In the genomic region with DNA sequence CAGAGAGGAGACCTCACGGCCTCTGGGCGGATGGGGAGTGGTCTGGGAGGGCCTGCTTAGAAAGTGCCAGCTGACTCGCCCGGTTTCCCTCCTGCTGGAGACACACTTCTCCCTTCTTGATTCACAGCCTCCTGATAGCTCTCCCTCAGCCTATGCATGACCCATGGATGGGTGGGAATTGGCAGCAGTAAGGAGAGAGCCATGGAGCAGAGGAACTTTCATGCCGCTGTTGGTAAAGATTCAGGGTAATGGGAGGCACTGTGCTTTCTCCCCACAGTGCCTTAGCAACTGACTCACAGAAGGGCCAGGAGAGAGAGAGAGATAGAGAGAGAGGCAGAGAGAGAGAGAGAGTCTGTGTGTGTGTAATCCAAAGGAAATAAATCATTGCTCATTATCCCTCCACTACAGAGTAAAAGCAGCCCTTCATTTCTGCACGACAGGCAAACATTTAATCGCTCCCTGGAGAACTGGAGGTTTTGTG, we compare ENCODE assay signal across 13 cellular contexts.
DNase-seq lines count a peak whose midpoint lies in the region; ATAC-seq and TF ChIP-seq lines count a peak whose summit lies in the region.
"Had no signal": no experiment of that assay in that cellular context is flagged by ENCODE, and none has a peak within 500 bp of the region (broad histone marks: within the 10 kb centered on the region; RNA-seq: fewer than 3 reads in every experiment).

No MANE protein-coding gene starts in this region.

- DNase-seq in Caki2 (ENCODE audit: low read depth) (peak; percentile 15), NCI-H1436 treated with DMSO at 0.1 percent for 48 hours (lab: John Stamatoyannopoulos, UW) (peak; percentile 44), cardiac fibroblast (ENCODE audit: low read depth in 2 of 2) (peak; percentile 71), renal cortical epithelial cell (ENCODE audit: low read depth) (peak; percentile 13), foreskin fibroblast (no peak), OCI-M2 (lab: John Stamatoyannopoulos, UW; ENCODE audit: unreplicated experiment) (no peak)
- DNase-seq: activated CD8-positive, alpha-beta memory T cell treated with anti-CD3 and anti-CD28 coated beads, Interleukin-2, amount 50 U/mL, for 4 hours; cerebellar nuclear complex; hippocampal formation; stimulated activated naive CD4-positive, alpha-beta T cell had no signal

- no peak for ATAC-seq in HG02852 (IDR thresholded peaks at IDR 0.05; ENCODE audit: unreplicated experiment)
- ATAC-seq: activated CD4-positive, CD25-positive, alpha-beta regulatory T cell treated with anti-CD3 and anti-CD28 coated beads, Interleukin-2, amount 50 U/mL, for 24 hours; activated naive CD4-positive, alpha-beta T cell treated with anti-CD3 and anti-CD28 coated beads, Interleukin-2, amount 50 U/mL, for 72 hours had no signal

- TF ChIP-seq CTCF in cardiac fibroblast (IDR thresholded peaks at IDR 0.05; ENCODE audit: low read depth, low read length) (no peak), foreskin fibroblast (IDR thresholded peaks at IDR 0.05; ENCODE audit: low read depth, low read length) (no peak)

- H3K4me3 ChIP-seq in cardiac fibroblast (replicated peaks in 1 of 2; ENCODE audit: low read depth in 2 of 2, low read length in 2 of 2), result no peak overlapping the region
- H3K4me3 ChIP-seq in foreskin fibroblast (ENCODE audit: low read depth in 1 of 2, low read length in 2 of 2), result no peak overlapping the region

- in situ Hi-C loops in Caki2 (cut with HindIII; ENCODE audit: low pct_unique_long_range_greater_than_20kb, low sequenced_read_pairs), result no loop called here

Comparison
In these comparisons a context has a peak if more than half of its experiments do, and no peak if none do; other contexts are left out.
1. DNase-seq: peak in Caki2 (single experiment), NCI-H1436 treated with DMSO at 0.1 percent for 48 hours (single experiment), cardiac fibroblast (2 of 2) and renal cortical epithelial cell (single experiment); none in foreskin fibroblast (0 of 2) and OCI-M2 (single experiment).